In genomic region chr4:169957785-169958184, GRCh38 we compare ENCODE assay signal across 20 cellular contexts.
A peak's percentile ranks its signal among the peaks of the same experiment; 100 is the strongest.
DNase-seq lines count a peak whose midpoint lies in the region; TF ChIP-seq lines count a peak whose summit lies in the region.
"Had no signal": no experiment of that assay in that cellular context is flagged by ENCODE, and none has a peak within 500 bp of the region (broad histone marks: within the 10 kb centered on the region; RNA-seq: fewer than 3 reads in every experiment).

No MANE protein-coding gene starts in this region.

- H3K27ac ChIP-seq in HEK293 (ENCODE audit: extremely low read depth, low read depth, low read length) (no peak overlapping the region), endodermal cell (ENCODE audit: low read depth, low read length) (no peak overlapping the region)
- H3K27ac ChIP-seq: BLaER1, PC-9, SJSA1 had no signal

- TF ChIP-seq CTCF in HEK293 (tag by site-specific recombination; IDR thresholded peaks at IDR 0.05) (no peak), endodermal cell (conservative IDR thresholded peaks at IDR 0.05) (no peak)

- 66 to 70% methylated on average over 3 of the region's 3 CpGs for WGBS in endodermal cell (ENCODE audit: insufficient coverage in 1 of 2, insufficient read length in 1 of 2), 2 experiments

- DNase-seq in A172 (ENCODE audit: low spot score) (peak; percentile 14), NCI-H69 (lab: John Stamatoyannopoulos, UW) (peak; percentile 69), endodermal cell (peak; percentile 58), DMS53 (lab: John Stamatoyannopoulos, UW) (no peak), NCI-H510A treated with DMSO at 0.1 percent for 48 hours (lab: John Stamatoyannopoulos, UW) (no peak), NCI-H1436 treated with DMSO at 0.1 percent for 48 hours (lab: John Stamatoyannopoulos, UW) (no peak), NCI-H187 (lab: John Stamatoyannopoulos, UW) (no peak)
- DNase-seq: 8988T; CD8-positive, alpha-beta memory T cell; DND-41; GF-D8; KG1; NCI-H1092; NCI-H1694 treated with DMSO at 0.1 percent for 48 hours; NCI-H446 treated with DMSO at 0.1 percent for 48 hours; NCI-H82; PC-9 had no signal

- no peaks in the 10 kb centered on the region for H3K36me3 ChIP-seq in HEK293 (ENCODE audit: control insufficient read depth in 2 of 2, insufficient read depth in 1 of 2, low read length in 2 of 2)
- no peaks in the 10 kb centered on the region for H3K36me3 ChIP-seq in endodermal cell (ENCODE audit: control insufficient read depth, insufficient read depth, low read length)
- H3K36me3 ChIP-seq: BLaER1, SJSA1 had no signal

- H3K9ac ChIP-seq in endodermal cell (ENCODE audit: extremely low read depth, low read length, poor library complexity, severe bottlenecking), result no peak overlapping the region
- H3K9ac ChIP-seq: BLaER1 had no signal

- peaks cover 2% of the 10 kb centered on the region for H3K9me3 Mint-ChIP-seq in endodermal cell

- H3K27ac Mint-ChIP-seq in endodermal cell, result no peak overlapping the region
- H3K27ac Mint-ChIP-seq: CD8-positive, alpha-beta memory T cell had no signal

- H3K4me3 ChIP-seq in HEK293 (ENCODE audit: low read depth, low read length) (no peak overlapping the region), endodermal cell (ENCODE audit: low read length) (no peak overlapping the region)
- H3K4me3 ChIP-seq: BLaER1, PC-9, SJSA1 had no signal

- no peaks in the 10 kb centered on the region for H3K4me1 ChIP-seq in HEK293 (ENCODE audit: control insufficient read depth, insufficient read depth, low read length)
- no peaks in the 10 kb centered on the region for H3K4me1 ChIP-seq in endodermal cell (ENCODE audit: control insufficient read depth, insufficient read depth, low read length)
- H3K4me1 ChIP-seq: SJSA1 had no signal

- H3K36me3 Mint-ChIP-seq in endodermal cell (ENCODE audit: low read depth), result no peaks in the 10 kb centered on the region
- H3K36me3 Mint-ChIP-seq: CD8-positive, alpha-beta memory T cell had no signal

- CTCF ChIA-PET in HEK293 (lab: Yijun Ruan, JAX), result no interaction called here

- H3K27me3 ChIP-seq in endodermal cell (ENCODE audit: control insufficient read depth, insufficient read depth, low read length, poor library complexity, severe bottlenecking), result no peaks in the 10 kb centered on the region
- H3K27me3 ChIP-seq: BLaER1 had no signal

- no peaks in the 10 kb centered on the region for H3K9me3 ChIP-seq in HEK293 (ENCODE audit: control insufficient read depth, insufficient read depth, low read depth, low read length)
- no peaks in the 10 kb centered on the region for H3K9me3 ChIP-seq in endodermal cell (ENCODE audit: control insufficient read depth, low read length)
- H3K9me3 ChIP-seq: BLaER1, SJSA1 had no signal

- H3K27me3 Mint-ChIP-seq in endodermal cell (ENCODE audit: insufficient read depth), result peaks cover 4% of the 10 kb centered on the region

- no peak overlapping the region for H3K4me3 Mint-ChIP-seq in endodermal cell
- H3K4me3 Mint-ChIP-seq: CD8-positive, alpha-beta memory T cell had no signal

- H3K4me1 Mint-ChIP-seq in endodermal cell, result peaks cover 21% of the 10 kb centered on the region
- H3K4me1 Mint-ChIP-seq: CD8-positive, alpha-beta memory T cell had no signal

- POLR2A ChIA-PET in HEK293 (lab: Yijun Ruan, JAX), result no interaction called here

TF ChIP-seq in HEK293, 187 proteins besides CTCF, POLR2A, EP300 and RAD21:
- TF ChIP-seq ZNF561 (tag by site-specific recombination; IDR thresholded peaks at IDR 0.05; ENCODE audit: borderline replicate concordance) (no peak), ZBTB26 (tag by site-specific recombination; optimal IDR thresholded peaks at IDR 0.05) (no peak), ZNF140 (tag by site-specific recombination; IDR thresholded peaks at IDR 0.05) (peak; percentile 65; the same call in 1 of the 2 replicates), SETDB1 (IDR thresholded peaks at IDR 0.05; ENCODE audit: insufficient read length, low read length) (peak; percentile 46), ZIC2 (tag by site-specific recombination; IDR thresholded peaks at IDR 0.05) (peak; percentile 99), TRIM28 (IDR thresholded peaks at IDR 0.05; ENCODE audit: borderline replicate concordance, low read length) (peak; percentile 36; the same call in 1 of the 2 replicates), ZNF221 (tag by site-specific recombination; IDR thresholded peaks at IDR 0.05; ENCODE audit: borderline replicate concordance) (no peak), ZNF121 (tag by site-specific recombination; IDR thresholded peaks at IDR 0.05) (no peak), ZNF354C (tag by site-specific recombination; IDR thresholded peaks at IDR 0.05; ENCODE audit: borderline replicate concordance, low read depth) (no peak), ZNF600 (tag by site-specific recombination; IDR thresholded peaks at IDR 0.05) (no peak), ZNF658 (tag by site-specific recombination; IDR thresholded peaks at IDR 0.05) (no peak), ZNF157 (tag by site-specific recombination; IDR thresholded peaks at IDR 0.05) (no peak), SCRT1 (tag by site-specific recombination; IDR thresholded peaks at IDR 0.05; ENCODE audit: borderline replicate concordance) (no peak)
- TF ChIP-seq, protein P1, sequence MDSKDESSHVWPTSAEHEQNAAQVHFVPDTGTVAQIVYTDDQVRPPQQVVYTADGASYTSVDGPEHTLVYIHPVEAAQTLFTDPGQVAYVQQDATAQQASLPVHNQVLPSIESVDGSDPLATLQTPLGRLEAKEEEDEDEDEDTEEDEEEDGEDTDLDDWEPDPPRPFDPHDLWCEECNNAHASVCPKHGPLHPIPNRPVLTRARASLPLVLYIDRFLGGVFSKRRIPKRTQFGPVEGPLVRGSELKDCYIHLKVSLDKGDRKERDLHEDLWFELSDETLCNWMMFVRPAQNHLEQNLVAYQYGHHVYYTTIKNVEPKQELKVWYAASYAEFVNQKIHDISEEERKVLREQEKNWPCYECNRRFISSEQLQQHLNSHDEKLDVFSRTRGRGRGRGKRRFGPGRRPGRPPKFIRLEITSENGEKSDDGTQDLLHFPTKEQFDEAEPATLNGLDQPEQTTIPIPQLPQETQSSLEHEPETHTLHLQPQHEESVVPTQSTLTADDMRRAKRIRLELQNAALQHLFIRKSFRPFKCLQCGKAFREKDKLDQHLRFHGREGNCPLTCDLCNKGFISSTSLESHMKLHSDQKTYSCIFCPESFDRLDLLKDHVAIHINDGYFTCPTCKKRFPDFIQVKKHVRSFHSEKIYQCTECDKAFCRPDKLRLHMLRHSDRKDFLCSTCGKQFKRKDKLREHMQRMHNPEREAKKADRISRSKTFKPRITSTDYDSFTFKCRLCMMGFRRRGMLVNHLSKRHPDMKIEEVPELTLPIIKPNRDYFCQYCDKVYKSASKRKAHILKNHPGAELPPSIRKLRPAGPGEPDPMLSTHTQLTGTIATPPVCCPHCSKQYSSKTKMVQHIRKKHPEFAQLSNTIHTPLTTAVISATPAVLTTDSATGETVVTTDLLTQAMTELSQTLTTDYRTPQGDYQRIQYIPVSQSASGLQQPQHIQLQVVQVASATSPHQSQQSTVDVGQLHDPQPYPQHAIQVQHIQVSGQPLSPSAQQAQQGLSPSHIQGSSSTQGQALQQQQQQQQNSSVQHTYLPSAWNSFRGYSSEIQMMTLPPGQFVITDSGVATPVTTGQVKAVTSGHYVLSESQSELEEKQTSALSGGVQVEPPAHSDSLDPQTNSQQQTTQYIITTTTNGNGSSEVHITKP (tag by site-specific recombination; IDR thresholded peaks at IDR 0.05), result no peak

Comparison
In these comparisons a context has a peak if more than half of its experiments do, and no peak if none do; other contexts are left out.
1. DNase-seq: peak in A172 (single experiment), NCI-H69 (single experiment) and endodermal cell (single experiment); none in DMS53 (single experiment), NCI-H510A treated with DMSO at 0.1 percent for 48 hours (single experiment), NCI-H1436 treated with DMSO at 0.1 percent for 48 hours (single experiment) and NCI-H187 (0 of 2).